Comparison of ENCODE assay signal across 17 cellular contexts in the genomic region with DNA sequence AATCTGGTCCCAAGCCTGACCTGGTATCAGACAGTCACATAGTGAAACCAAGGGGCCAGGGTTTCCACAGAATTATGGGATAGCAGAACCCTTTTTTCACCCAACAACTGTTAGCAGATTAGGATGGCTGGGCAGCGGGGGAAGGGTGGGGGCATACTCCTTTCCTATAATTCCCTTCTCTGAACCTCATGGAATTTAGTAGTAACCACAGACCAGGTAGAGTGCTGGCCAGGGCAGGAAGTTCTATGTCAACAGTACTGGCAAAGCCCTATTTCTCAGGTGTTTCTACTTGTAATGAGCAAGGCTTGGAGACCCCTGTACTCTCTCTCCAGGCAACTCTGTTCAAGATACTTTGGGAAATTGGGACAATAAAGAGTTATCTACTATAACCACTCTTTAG.
"Had no signal": no experiment of that assay in that cellular context is flagged by ENCODE, and none has a peak within 500 bp of the region (broad histone marks: within the 10 kb centered on the region; RNA-seq: fewer than 3 reads in every experiment).

No MANE protein-coding gene starts in this region.

- H3K36me3 ChIP-seq: left ventricle myocardium inferior, pancreas, tibial artery had no signal

- H3K4me3 ChIP-seq: body of pancreas, left ventricle myocardium inferior, pancreas, SK-N-MC, tibial artery had no signal

- H3K9me3 ChIP-seq: left ventricle myocardium inferior, pancreas, tibial artery had no signal

- H3K27ac ChIP-seq: body of pancreas, left ventricle myocardium inferior, pancreas, SK-N-MC, tibial artery had no signal

- H3K4me3 Mint-ChIP-seq: activated naive CD4-positive, alpha-beta T cell treated with anti-CD3 and anti-CD28 coated beads, Interleukin-2, amount 50 U/mL, for 24 hours; stimulated activated naive CD8-positive, alpha-beta T cell treated with anti-CD3 and anti-CD28 coated beads, Interleukin-15, amount 100 ng/mL, for 72 hours; T-helper 1 cell treated with Interleukin-12 subunit alpha and Interleukin-12 subunit beta and Interleukin-4 antibody, amounts not matched to agents 30 μg/mL and 1 μg/mL, for 36 hours had no signal

- H3K27me3 ChIP-seq: body of pancreas, foreskin keratinocyte, pancreas, tibial artery had no signal

- H3K27ac Mint-ChIP-seq: activated naive CD4-positive, alpha-beta T cell treated with anti-CD3 and anti-CD28 coated beads, Interleukin-2, amount 50 U/mL, for 24 hours; stimulated activated naive CD8-positive, alpha-beta T cell treated with anti-CD3 and anti-CD28 coated beads, Interleukin-15, amount 100 ng/mL, for 72 hours; T-helper 1 cell treated with Interleukin-12 subunit alpha and Interleukin-12 subunit beta and Interleukin-4 antibody, amounts not matched to agents 30 μg/mL and 1 μg/mL, for 36 hours had no signal

- H3K9me3 Mint-ChIP-seq: activated naive CD4-positive, alpha-beta T cell treated with anti-CD3 and anti-CD28 coated beads, Interleukin-2, amount 50 U/mL, for 24 hours; stimulated activated naive CD8-positive, alpha-beta T cell treated with anti-CD3 and anti-CD28 coated beads, Interleukin-15, amount 100 ng/mL, for 72 hours; T-helper 1 cell treated with Interleukin-12 subunit alpha and Interleukin-12 subunit beta and Interleukin-4 antibody, amounts not matched to agents 30 μg/mL and 1 μg/mL, for 36 hours had no signal

- DNase-seq: activated CD4-positive, alpha-beta T cell treated with anti-CD3 and anti-CD28 coated beads, Interleukin-2, amount 50 U/mL, for 1 hour; activated effector memory CD4-positive, alpha-beta T cell treated with Interleukin-2 at 50 U/mL for 16 hours; amniotic stem cell; body of pancreas; cerebellar nuclear complex; dermis blood vessel endothelial cell; left ventricle myocardium inferior; mesenchymal stem cell; pancreas; stimulated activated CD4-positive, alpha-beta T cell treated with anti-CD3 and anti-CD28 coated beads, Interleukin-15, amount 100 ng/mL, for 24 hours; stimulated activated CD4-positive, alpha-beta T cell treated with anti-CD3 and anti-CD28 coated beads, Interleukin-4, amount 100 ng/mL, for 24 hours; stimulated activated naive CD8-positive, alpha-beta T cell treated with anti-CD3 and anti-CD28 coated beads, Interleukin-15, amount 100 ng/mL, for 72 hours; tibial artery had no signal

- H3K27me3 Mint-ChIP-seq: activated naive CD4-positive, alpha-beta T cell treated with anti-CD3 and anti-CD28 coated beads, Interleukin-2, amount 50 U/mL, for 24 hours; stimulated activated naive CD8-positive, alpha-beta T cell treated with anti-CD3 and anti-CD28 coated beads, Interleukin-15, amount 100 ng/mL, for 72 hours had no signal

- ATAC-seq: body of pancreas; stimulated activated naive CD8-positive, alpha-beta T cell treated with anti-CD3 and anti-CD28 coated beads, Interleukin-15, amount 100 ng/mL, for 72 hours had no signal
